17 cellular contexts compared by ENCODE assay signal in the genomic region with DNA sequence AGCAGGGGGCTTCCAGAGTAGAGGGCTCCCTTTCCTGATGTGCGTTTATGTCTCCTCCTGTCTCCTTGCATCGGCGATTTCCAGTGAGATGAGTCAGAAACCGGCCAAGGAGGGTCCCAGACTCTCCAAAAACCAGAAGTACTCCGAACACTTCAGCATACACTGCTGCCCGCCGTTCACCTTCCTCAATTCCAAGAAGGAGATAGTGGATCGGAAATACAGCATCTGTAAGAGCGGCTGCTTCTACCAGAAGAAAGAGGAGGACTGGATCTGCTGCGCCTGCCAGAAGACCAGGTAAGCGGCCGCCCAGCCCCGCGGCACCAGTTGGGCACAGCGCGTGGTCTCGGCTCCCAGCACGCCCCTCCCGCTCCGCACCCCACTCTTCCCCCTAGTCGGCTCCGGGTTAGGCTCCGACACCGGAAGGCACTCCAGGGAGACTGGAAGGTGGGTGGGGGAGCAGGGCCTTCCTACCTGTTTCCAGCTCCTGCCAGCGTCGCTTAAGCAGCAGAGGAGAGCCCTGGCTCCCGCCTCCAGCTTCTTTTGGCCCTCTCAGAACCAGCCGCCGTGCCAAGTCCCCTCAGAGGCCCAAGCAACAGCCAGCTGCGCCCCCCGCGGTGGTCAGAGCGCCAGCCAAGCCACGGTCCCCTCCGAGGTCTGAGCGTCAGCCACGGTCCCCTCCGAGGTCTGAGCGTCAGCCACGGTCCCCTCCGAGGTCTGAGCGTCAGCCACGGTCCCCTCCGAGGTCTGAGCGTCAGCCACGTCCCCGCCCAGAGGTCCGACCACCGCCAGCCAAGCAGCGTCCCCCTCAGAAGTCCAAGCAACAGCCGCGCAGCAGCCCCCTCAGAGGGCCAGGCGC. TPM values are rescaled to one million over a fixed set of nuclear protein-coding genes. Genes with fewer than 3 reads are reported as not detected.
DNase-seq lines count a peak whose midpoint lies in the region; TF ChIP-seq lines count a peak whose summit lies in the region.
"Had no signal": no experiment of that assay in that cellular context is flagged by ENCODE, and none has a peak within 500 bp of the region (broad histone marks: within the 10 kb centered on the region; RNA-seq: fewer than 3 reads in every experiment).

No MANE protein-coding gene starts in this region.

- no peak for TF ChIP-seq EP300 in esophagus muscularis mucosa (IDR thresholded peaks at IDR 0.05)

- TF ChIP-seq CTCF in esophagus muscularis mucosa (IDR thresholded peaks at IDR 0.05) = no peak

- intact Hi-C loops in esophagus muscularis mucosa (cut with DNase I) = no loop called here
- intact Hi-C loops in posterior cingulate gyrus (cut with DNase I) = no loop called here

- H3K27ac ChIP-seq in esophagus muscularis mucosa (replicated peaks in 1 of 4) = no peak overlapping the region
- H3K27ac ChIP-seq: right lobe of liver had no signal

- H3K4me1 ChIP-seq in esophagus muscularis mucosa = peaks cover 0 to 11% (median 5%) of the 10 kb centered on the region in 4 donors

- H3K27me3 ChIP-seq in esophagus muscularis mucosa = peaks cover 0 to 49% (median 3%) of the 10 kb centered on the region in 4 donors

- no peak for TF ChIP-seq POLR2A in esophagus muscularis mucosa (IDR thresholded peaks at IDR 0.05; ENCODE audit: low read depth)

- WGBS in esophagus muscularis mucosa = 18% methylated on average over 36 of the region's 53 CpGs

- DNase-seq in ELF-1 (ENCODE audit: low read depth, low spot score) = peak; percentile 34
- peak; percentile 22 for DNase-seq in NCI-H69 (lab: John Stamatoyannopoulos, UW)
- no peak for DNase-seq in esophagus muscularis mucosa (ENCODE audit: extremely low spot score)
- peak in 7 of 10 donors; percentile 17 to 88 (median 44) for DNase-seq in posterior cingulate gyrus
- DNase-seq in C1 segment of cervical spinal cord (lab: John Stamatoyannopoulos, UW) = no peak
- no peak for DNase-seq in EL
- DNase-seq in islet precursor cell = no peak
- DNase-seq in RKO (ENCODE audit: low spot score) = no peak
- DNase-seq: activated naive CD4-positive, alpha-beta T cell treated with anti-CD3 and anti-CD28 coated beads, Interleukin-2, amount 10 ng/mL, durations not matched to agents 7 days and 5 days; GF-D8; MV-4-11; NCI-H510A; right lobe of liver; stimulated activated naive CD8-positive, alpha-beta T cell treated with anti-CD3 and anti-CD28 coated beads, Interleukin-15, amount 100 ng/mL, for 72 hours had no signal

- H3K4me3 ChIP-seq in esophagus muscularis mucosa = peak overlapping the region; percentile 9 to 34 (median 26)
- H3K4me3 ChIP-seq: right lobe of liver had no signal

- no peaks in the 10 kb centered on the region for H3K36me3 ChIP-seq in esophagus muscularis mucosa
- H3K36me3 ChIP-seq: right lobe of liver had no signal

- H3K9me3 ChIP-seq in esophagus muscularis mucosa = no peaks in the 10 kb centered on the region
- H3K9me3 ChIP-seq: right lobe of liver had no signal

RNA-seq across cellular contexts. Expression of gene MOBP, which starts 34.7 kb away (rescaled TPM):
- total RNA-seq in esophagus muscularis mucosa = not detected
- total RNA-seq: activated CD8-positive, alpha-beta memory T cell treated with anti-CD3 and anti-CD28 coated beads for 36 hours; chondrocyte; myocyte; right lobe of liver had no signal

Comparison
In these comparisons a context has a peak if more than half of its experiments do, and no peak if none do; other contexts are left out.
1. DNase-seq: peak in ELF-1 (single experiment), NCI-H69 (single experiment) and posterior cingulate gyrus (7 of 10); none in esophagus muscularis mucosa (single experiment), C1 segment of cervical spinal cord (0 of 14), EL (single experiment), islet precursor cell (single experiment) and RKO (single experiment).